ENCODE assay signal across 9 cellular contexts in genomic region chr2:75608684-75609333, GRCh38. TPM values are rescaled to one million over a fixed set of nuclear protein-coding genes. Genes with fewer than 3 reads are reported as not detected.
DNase-seq lines count a peak whose midpoint lies in the region; ATAC-seq and TF ChIP-seq lines count a peak whose summit lies in the region.
"Had no signal": no experiment of that assay in that cellular context is flagged by ENCODE, and none has a peak within 500 bp of the region (broad histone marks: within the 10 kb centered on the region; RNA-seq: fewer than 3 reads in every experiment).

No MANE protein-coding gene starts in this region.

- peaks cover 0 to 6% (median 4%) of the 10 kb centered on the region in 4 donors for H3K4me1 ChIP-seq in esophagus muscularis mucosa
- no peaks in the 10 kb centered on the region for H3K4me1 ChIP-seq in naive thymus-derived CD4-positive, alpha-beta T cell (ENCODE audit: control insufficient read depth in 2 of 2, insufficient read depth in 2 of 2, low read length in 2 of 2)

- no peaks in the 10 kb centered on the region for H3K9me3 ChIP-seq in esophagus muscularis mucosa
- no peaks in the 10 kb centered on the region for H3K9me3 ChIP-seq in naive thymus-derived CD4-positive, alpha-beta T cell (ENCODE audit: control insufficient read depth in 2 of 3, low read length in 3 of 3)

- H3K4me3 ChIP-seq in esophagus muscularis mucosa: peak overlapping the region in 1 of 4 donors; percentile 16
- no peak overlapping the region for H3K4me3 ChIP-seq in naive thymus-derived CD4-positive, alpha-beta T cell (ENCODE audit: low read length)

- POLR2A ChIA-PET in naive thymus-derived CD4-positive, alpha-beta T cell (lab: Charles Lee): no interaction called here

- CTCF ChIA-PET in naive thymus-derived CD4-positive, alpha-beta T cell (lab: Charles Lee): interaction anchor here (0.6 to 1.1 kb wide), 5 partner anchors 10 to 700 kb away, joined by 3 to 5 read pairs (median 4); no protein-coding TSS in a partner anchor

- H3K27ac ChIP-seq in esophagus muscularis mucosa (replicated peaks in 1 of 4): no peak overlapping the region
- H3K27ac ChIP-seq in naive thymus-derived CD4-positive, alpha-beta T cell (ENCODE audit: low read depth, low read length): no peak overlapping the region

- peak; percentile 56 to 86 (median 81) for TF ChIP-seq CTCF in esophagus muscularis mucosa (IDR thresholded peaks at IDR 0.05)

- intact Hi-C loops in esophagus muscularis mucosa (cut with DNase I): loop anchor here (10.0 kb wide), 2 partner anchors 144 to 684 kb away; no protein-coding TSS in a partner anchor
- intact Hi-C loops in naive thymus-derived CD4-positive, alpha-beta T cell (cut with micrococcal nuclease): loop anchor here (1.0 to 5.0 kb wide), 4 partner anchors 144 to 690 kb away; no protein-coding TSS in a partner anchor

- no peaks in the 10 kb centered on the region for H3K36me3 ChIP-seq in esophagus muscularis mucosa
- no peaks in the 10 kb centered on the region for H3K36me3 ChIP-seq in naive thymus-derived CD4-positive, alpha-beta T cell (ENCODE audit: control insufficient read depth in 2 of 3, insufficient read depth in 3 of 3, low read length in 3 of 3)

- peaks cover 0 to 76% (median 9%) of the 10 kb centered on the region in 4 donors for H3K27me3 ChIP-seq in esophagus muscularis mucosa
- peaks cover 0 to 4% of the 10 kb centered on the region in 2 donors for H3K27me3 ChIP-seq in naive thymus-derived CD4-positive, alpha-beta T cell (ENCODE audit: control insufficient read depth in 2 of 2, insufficient read depth in 2 of 2, low read length in 2 of 2)

- TF ChIP-seq POLR2A in esophagus muscularis mucosa (IDR thresholded peaks at IDR 0.05; ENCODE audit: low read depth): no peak

- H3K36me3 Mint-ChIP-seq in naive thymus-derived CD4-positive, alpha-beta T cell: no peaks in the 10 kb centered on the region

- peak overlapping the region in 4 of 10 donors; percentile 28 to 45 (median 38) for H3K4me3 Mint-ChIP-seq in naive thymus-derived CD4-positive, alpha-beta T cell
- H3K4me3 Mint-ChIP-seq in stimulated activated naive CD8-positive, alpha-beta T cell treated with anti-CD3 and anti-CD28 coated beads, Interleukin-15, amount 100 ng/mL, for 72 hours: peak overlapping the region in 1 of 2 donors; percentile 22

- peaks cover 0 to 4% (median 0%) of the 10 kb centered on the region in 11 donors for H3K9me3 Mint-ChIP-seq in naive thymus-derived CD4-positive, alpha-beta T cell
- no peaks in the 10 kb centered on the region for H3K9me3 Mint-ChIP-seq in stimulated activated naive CD8-positive, alpha-beta T cell treated with anti-CD3 and anti-CD28 coated beads, Interleukin-15, amount 100 ng/mL, for 72 hours

- H3K4me1 Mint-ChIP-seq in naive thymus-derived CD4-positive, alpha-beta T cell: peaks cover 0 to 1% (median 0%) of the 10 kb centered on the region in 7 donors
- H3K4me1 Mint-ChIP-seq in stimulated activated naive CD8-positive, alpha-beta T cell treated with anti-CD3 and anti-CD28 coated beads, Interleukin-15, amount 100 ng/mL, for 72 hours: no peaks in the 10 kb centered on the region

- TF ChIP-seq EP300 in esophagus muscularis mucosa (IDR thresholded peaks at IDR 0.05): no peak

- H3K27ac Mint-ChIP-seq in naive thymus-derived CD4-positive, alpha-beta T cell: no peak overlapping the region
- H3K27ac Mint-ChIP-seq in stimulated activated naive CD8-positive, alpha-beta T cell treated with anti-CD3 and anti-CD28 coated beads, Interleukin-15, amount 100 ng/mL, for 72 hours: no peak overlapping the region

- DNase-seq in C1 segment of cervical spinal cord (lab: John Stamatoyannopoulos, UW) (peak in 11 of 14 donors; percentile 31 to 73 (median 54)), NCI-H510A treated with DMSO at 0.1 percent for 48 hours (lab: John Stamatoyannopoulos, UW) (peak; percentile 66), activated T-cell treated with anti-CD3 and anti-CD28 coated beads for 1 hour (ENCODE audit: low read depth) (peak; percentile 41), esophagus muscularis mucosa (ENCODE audit: extremely low spot score) (peak; percentile 86)
- DNase-seq in naive thymus-derived CD4-positive, alpha-beta T cell: peak; percentile 21 to 57 (median 49)
- peak; percentile 50 to 60 for DNase-seq in stimulated activated naive CD8-positive, alpha-beta T cell treated with anti-CD3 and anti-CD28 coated beads, Interleukin-15, amount 100 ng/mL, for 72 hours

- WGBS in esophagus muscularis mucosa: 13% methylated on average over 25 of the region's 25 CpGs

- ATAC-seq in GM18907 (IDR thresholded peaks at IDR 0.05; ENCODE audit: unreplicated experiment) (peak; percentile 73), HG03159 (IDR thresholded peaks at IDR 0.05; ENCODE audit: unreplicated experiment) (peak; percentile 82)
- peak; percentile 84 for ATAC-seq in naive thymus-derived CD4-positive, alpha-beta T cell
- peak; percentile 77 for ATAC-seq in stimulated activated naive CD8-positive, alpha-beta T cell treated with anti-CD3 and anti-CD28 coated beads, Interleukin-15, amount 100 ng/mL, for 72 hours

- H3K27me3 Mint-ChIP-seq in naive thymus-derived CD4-positive, alpha-beta T cell: peaks cover 46 to 74% (median 65%) of the 10 kb centered on the region in 5 donors
- H3K27me3 Mint-ChIP-seq in stimulated activated naive CD8-positive, alpha-beta T cell treated with anti-CD3 and anti-CD28 coated beads, Interleukin-15, amount 100 ng/mL, for 72 hours: peaks cover 93% of the 10 kb centered on the region

RNA-seq across cellular contexts. Expression of gene MRPL19, which starts 37.8 kb away (rescaled TPM):
- total RNA-seq in esophagus muscularis mucosa: 10 to 100 TPM; 24.5 to 40.5 (median 31.4) TPM
- total RNA-seq in naive thymus-derived CD4-positive, alpha-beta T cell: 10 to 100 TPM; 14.2 to 44.8 (median 25.3) TPM
- polyA plus RNA-seq in naive thymus-derived CD4-positive, alpha-beta T cell: 10 to 100 TPM; 33.3 to 33.6 TPM

RNA-seq across cellular contexts. Expression of gene EVA1A, which starts 48.1 kb away (rescaled TPM):
- 1 to 10 TPM in 1 of 4 donors, under 1 TPM in 2, not detected in 1; 0.17 to 1.2 (median 0.69) TPM for total RNA-seq in esophagus muscularis mucosa
- total RNA-seq in naive thymus-derived CD4-positive, alpha-beta T cell: under 1 TPM in 1 of 5 experiments, not detected in 4; 0.62 TPM
- polyA plus RNA-seq in naive thymus-derived CD4-positive, alpha-beta T cell: under 1 TPM; 0.52 to 0.53 TPM
- total RNA-seq: activated CD8-positive, alpha-beta memory T cell treated with anti-CD3 and anti-CD28 coated beads for 36 hours had no signal
